16 cellular contexts compared by ENCODE assay signal in the genomic region with DNA sequence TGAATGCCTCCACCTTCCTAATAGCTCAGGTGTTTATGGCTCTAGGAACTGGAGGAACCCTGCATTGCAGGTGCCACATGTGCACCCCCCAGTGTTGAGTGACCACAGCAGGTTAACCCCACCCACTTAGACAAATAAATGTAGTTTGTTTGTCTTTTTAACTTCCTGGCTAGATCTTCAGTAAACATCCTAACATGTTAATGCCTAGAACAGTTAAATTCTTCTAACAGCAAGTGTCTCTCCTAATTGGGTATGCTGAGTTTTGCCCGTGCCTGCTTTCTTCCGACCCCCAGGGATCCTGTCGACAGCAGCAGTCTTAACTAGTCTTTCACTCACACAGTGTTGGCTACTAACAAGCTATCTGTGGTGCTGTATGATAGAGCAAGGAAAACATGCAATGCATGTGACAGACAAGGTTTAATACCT.
"Had no signal": no experiment of that assay in that cellular context is flagged by ENCODE, and none has a peak within 500 bp of the region (broad histone marks: within the 10 kb centered on the region; RNA-seq: fewer than 3 reads in every experiment).

No MANE protein-coding gene starts in this region.

- H3K4me3 ChIP-seq: breast epithelium, dorsolateral prefrontal cortex, psoas muscle, sigmoid colon had no signal

- H3K27me3 ChIP-seq: breast epithelium, dorsolateral prefrontal cortex, sigmoid colon had no signal

- H3K4me3 Mint-ChIP-seq: activated CD4-positive, alpha-beta memory T cell treated with anti-CD3 and anti-CD28 coated beads, Interleukin-2, amount 10 ng/mL, durations not matched to agents 7 days and 5 days; activated CD4-positive, alpha-beta T cell treated with anti-CD3 and anti-CD28 coated beads for 36 hours; activated T-cell treated with anti-CD3 and anti-CD28 coated beads, Interleukin-2, amount 50 U/mL, for 72 hours; nephron; stimulated activated naive CD8-positive, alpha-beta T cell treated with anti-CD3 and anti-CD28 coated beads, Interleukin-15, Interleukin-2, amounts not matched to agents 100 ng/mL and 50 ng/mL, for 24 hours; T-helper 2 cell treated with Interferon-gamma antibody and Interleukin-4, amounts not matched to agents 5 μg/mL and 100 μg/mL, for 36 hours had no signal

- H3K27ac Mint-ChIP-seq: activated CD4-positive, alpha-beta memory T cell treated with anti-CD3 and anti-CD28 coated beads, Interleukin-2, amount 10 ng/mL, durations not matched to agents 7 days and 5 days; activated CD4-positive, alpha-beta T cell treated with anti-CD3 and anti-CD28 coated beads for 36 hours; activated T-cell treated with anti-CD3 and anti-CD28 coated beads, Interleukin-2, amount 50 U/mL, for 72 hours; nephron; stimulated activated naive CD8-positive, alpha-beta T cell treated with anti-CD3 and anti-CD28 coated beads, Interleukin-15, Interleukin-2, amounts not matched to agents 100 ng/mL and 50 ng/mL, for 24 hours; T-helper 2 cell treated with Interferon-gamma antibody and Interleukin-4, amounts not matched to agents 5 μg/mL and 100 μg/mL, for 36 hours had no signal

- DNase-seq: activated CD4-positive, alpha-beta memory T cell treated with anti-CD3 and anti-CD28 coated beads, Interleukin-2, amount 10 ng/mL, durations not matched to agents 7 days and 5 days; activated CD4-positive, alpha-beta T cell treated with anti-CD3 and anti-CD28 coated beads for 36 hours; activated T-cell treated with anti-CD3 and anti-CD28 coated beads, Interleukin-2, amount 50 U/mL, for 72 hours; aorta; dorsolateral prefrontal cortex; mesenchymal stem cell; psoas muscle; sigmoid colon; stimulated activated CD4-positive, alpha-beta T cell treated with anti-CD3 and anti-CD28 coated beads, Interleukin-12 subunit alpha, Interleukin-12 subunit beta, amount 100 ng/mL, for 4 hours; stimulated activated CD4-positive, alpha-beta T cell treated with anti-CD3 and anti-CD28 coated beads, Interleukin-2, amount 100 ng/mL, for 48 hours; stimulated activated CD8-positive, alpha-beta memory T cell treated with anti-CD3 and anti-CD28 coated beads, Interleukin-4, amount 100 ng/mL, for 48 hours had no signal

- H3K4me1 ChIP-seq: breast epithelium, psoas muscle had no signal

- H3K36me3 ChIP-seq: breast epithelium had no signal

- H3K4me1 Mint-ChIP-seq: activated CD4-positive, alpha-beta T cell treated with anti-CD3 and anti-CD28 coated beads for 36 hours; nephron had no signal

- ATAC-seq: activated CD4-positive, alpha-beta T cell treated with anti-CD3 and anti-CD28 coated beads for 36 hours; activated T-cell treated with anti-CD3 and anti-CD28 coated beads, Interleukin-2, amount 50 U/mL, for 72 hours; esophagus mucosa; psoas muscle had no signal

- H3K27ac ChIP-seq: breast epithelium, dorsolateral prefrontal cortex, psoas muscle, sigmoid colon had no signal

- H3K27me3 Mint-ChIP-seq: activated CD4-positive, alpha-beta memory T cell treated with anti-CD3 and anti-CD28 coated beads, Interleukin-2, amount 10 ng/mL, durations not matched to agents 7 days and 5 days; activated CD4-positive, alpha-beta T cell treated with anti-CD3 and anti-CD28 coated beads for 36 hours; stimulated activated naive CD8-positive, alpha-beta T cell treated with anti-CD3 and anti-CD28 coated beads, Interleukin-15, Interleukin-2, amounts not matched to agents 100 ng/mL and 50 ng/mL, for 24 hours had no signal

- H3K9me3 Mint-ChIP-seq: activated CD4-positive, alpha-beta memory T cell treated with anti-CD3 and anti-CD28 coated beads, Interleukin-2, amount 10 ng/mL, durations not matched to agents 7 days and 5 days; activated T-cell treated with anti-CD3 and anti-CD28 coated beads, Interleukin-2, amount 50 U/mL, for 72 hours; nephron; stimulated activated naive CD8-positive, alpha-beta T cell treated with anti-CD3 and anti-CD28 coated beads, Interleukin-15, Interleukin-2, amounts not matched to agents 100 ng/mL and 50 ng/mL, for 24 hours; T-helper 2 cell treated with Interferon-gamma antibody and Interleukin-4, amounts not matched to agents 5 μg/mL and 100 μg/mL, for 36 hours had no signal

- H3K9me3 ChIP-seq: breast epithelium, psoas muscle, sigmoid colon had no signal
